1 cellular context compared by ENCODE assay signal in the genomic region with DNA sequence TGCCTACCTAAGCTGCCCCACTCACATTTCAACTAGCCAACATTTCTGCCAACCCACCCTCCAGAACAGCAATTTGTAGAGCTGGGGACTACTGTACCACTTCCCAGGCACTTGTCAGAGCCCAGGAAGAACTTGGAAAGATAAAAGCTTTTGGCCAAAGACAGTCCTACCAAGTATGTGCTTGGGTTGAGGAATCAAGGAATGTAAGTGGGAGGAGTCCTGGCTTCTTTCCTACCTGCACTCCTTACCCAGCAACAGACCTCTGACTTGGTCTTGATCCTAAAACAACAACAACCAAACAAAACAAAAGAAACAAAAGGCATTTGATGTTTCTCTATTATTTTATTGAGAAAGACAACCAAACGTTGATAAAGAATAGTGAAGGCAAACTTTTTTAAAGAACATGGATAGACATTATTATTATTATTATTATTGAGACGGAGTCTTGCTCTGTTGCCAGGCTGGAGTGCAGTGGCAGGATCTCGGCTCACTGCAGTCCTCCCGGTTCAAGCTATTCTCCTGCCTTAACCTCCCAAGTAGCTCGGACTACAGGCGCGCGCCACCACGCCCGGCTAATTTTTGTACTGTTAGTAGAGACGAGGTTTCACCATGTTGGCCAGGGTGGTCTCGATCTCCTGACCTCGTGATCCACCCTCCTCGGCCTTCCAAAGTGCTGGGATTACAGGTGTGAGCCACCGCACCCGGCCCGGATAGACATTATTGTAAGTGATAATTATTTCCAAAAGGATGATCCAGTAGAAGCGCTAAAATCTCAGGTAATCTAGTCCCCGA.
TF ChIP-seq lines count a peak whose summit lies in the region.

No MANE protein-coding gene starts in this region.

TF ChIP-seq in GM23338, 12 proteins besides CTCF, POLR2A, EP300 and RAD21:
- TF ChIP-seq ZNF462 (CRISPR knock-in tag; IDR thresholded peaks at IDR 0.05) = no peak
- no peak for TF ChIP-seq ZNF331 (CRISPR knock-in tag; IDR thresholded peaks at IDR 0.05; ENCODE audit: low read depth)
- TF ChIP-seq POLR2AphosphoS5 (IDR thresholded peaks at IDR 0.05; ENCODE audit: low read depth) = no peak
- no peak for TF ChIP-seq STAT1 (IDR thresholded peaks at IDR 0.05; ENCODE audit: unreplicated experiment)
- no peak for TF ChIP-seq JUNB (IDR thresholded peaks at IDR 0.05; ENCODE audit: unreplicated experiment)
- no peak for TF ChIP-seq ZNF114 (CRISPR knock-in tag; IDR thresholded peaks at IDR 0.05)
- TF ChIP-seq, protein P1, sequence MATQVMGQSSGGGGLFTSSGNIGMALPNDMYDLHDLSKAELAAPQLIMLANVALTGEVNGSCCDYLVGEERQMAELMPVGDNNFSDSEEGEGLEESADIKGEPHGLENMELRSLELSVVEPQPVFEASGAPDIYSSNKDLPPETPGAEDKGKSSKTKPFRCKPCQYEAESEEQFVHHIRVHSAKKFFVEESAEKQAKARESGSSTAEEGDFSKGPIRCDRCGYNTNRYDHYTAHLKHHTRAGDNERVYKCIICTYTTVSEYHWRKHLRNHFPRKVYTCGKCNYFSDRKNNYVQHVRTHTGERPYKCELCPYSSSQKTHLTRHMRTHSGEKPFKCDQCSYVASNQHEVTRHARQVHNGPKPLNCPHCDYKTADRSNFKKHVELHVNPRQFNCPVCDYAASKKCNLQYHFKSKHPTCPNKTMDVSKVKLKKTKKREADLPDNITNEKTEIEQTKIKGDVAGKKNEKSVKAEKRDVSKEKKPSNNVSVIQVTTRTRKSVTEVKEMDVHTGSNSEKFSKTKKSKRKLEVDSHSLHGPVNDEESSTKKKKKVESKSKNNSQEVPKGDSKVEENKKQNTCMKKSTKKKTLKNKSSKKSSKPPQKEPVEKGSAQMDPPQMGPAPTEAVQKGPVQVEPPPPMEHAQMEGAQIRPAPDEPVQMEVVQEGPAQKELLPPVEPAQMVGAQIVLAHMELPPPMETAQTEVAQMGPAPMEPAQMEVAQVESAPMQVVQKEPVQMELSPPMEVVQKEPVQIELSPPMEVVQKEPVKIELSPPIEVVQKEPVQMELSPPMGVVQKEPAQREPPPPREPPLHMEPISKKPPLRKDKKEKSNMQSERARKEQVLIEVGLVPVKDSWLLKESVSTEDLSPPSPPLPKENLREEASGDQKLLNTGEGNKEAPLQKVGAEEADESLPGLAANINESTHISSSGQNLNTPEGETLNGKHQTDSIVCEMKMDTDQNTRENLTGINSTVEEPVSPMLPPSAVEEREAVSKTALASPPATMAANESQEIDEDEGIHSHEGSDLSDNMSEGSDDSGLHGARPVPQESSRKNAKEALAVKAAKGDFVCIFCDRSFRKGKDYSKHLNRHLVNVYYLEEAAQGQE (IDR thresholded peaks at IDR 0.05; ENCODE audit: unreplicated experiment) = no peak
- no peak for TF ChIP-seq EZH2 (IDR thresholded peaks at IDR 0.05; ENCODE audit: low read depth, unreplicated experiment)
- no peak for TF ChIP-seq CREB1 (CRISPR knock-in tag; IDR thresholded peaks at IDR 0.05; ENCODE audit: low read depth)
- TF ChIP-seq, protein P2, sequence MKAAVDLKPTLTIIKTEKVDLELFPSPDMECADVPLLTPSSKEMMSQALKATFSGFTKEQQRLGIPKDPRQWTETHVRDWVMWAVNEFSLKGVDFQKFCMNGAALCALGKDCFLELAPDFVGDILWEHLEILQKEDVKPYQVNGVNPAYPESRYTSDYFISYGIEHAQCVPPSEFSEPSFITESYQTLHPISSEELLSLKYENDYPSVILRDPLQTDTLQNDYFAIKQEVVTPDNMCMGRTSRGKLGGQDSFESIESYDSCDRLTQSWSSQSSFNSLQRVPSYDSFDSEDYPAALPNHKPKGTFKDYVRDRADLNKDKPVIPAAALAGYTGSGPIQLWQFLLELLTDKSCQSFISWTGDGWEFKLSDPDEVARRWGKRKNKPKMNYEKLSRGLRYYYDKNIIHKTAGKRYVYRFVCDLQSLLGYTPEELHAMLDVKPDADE (IDR thresholded peaks at IDR 0.05) = no peak
- no peak for TF ChIP-seq NANOG (IDR thresholded peaks at IDR 0.05; ENCODE audit: borderline replicate concordance)
- TF ChIP-seq EZH2phosphoT487 (IDR thresholded peaks at IDR 0.05; ENCODE audit: unreplicated experiment) = no peak
TF ChIP-seq in GM23338: peak in this region for 0.
